Comparison of ENCODE assay signal across 23 cellular contexts in genomic region chr6:54115966-54116365, GRCh38. TPM values are rescaled to one million over a fixed set of nuclear protein-coding genes. Genes with fewer than 3 reads are reported as not detected.
"Had no signal": no experiment of that assay in that cellular context is flagged by ENCODE, and none has a peak within 500 bp of the region (broad histone marks: within the 10 kb centered on the region; RNA-seq: fewer than 3 reads in every experiment).

No MANE protein-coding gene starts in this region.

- DNase-seq: activated naive CD4-positive, alpha-beta T cell treated with Interleukin-2 at 50 U/mL for 16 hours; activated naive CD8-positive, alpha-beta T cell treated with anti-CD3 and anti-CD28 coated beads for 36 hours; activated T-cell treated with anti-CD3 and anti-CD28 coated beads, Interleukin-2, amount 50 U/mL, for 24 hours; cortex of kidney; endodermal cell; islet precursor cell; left colon; naive thymus-derived CD8-positive, alpha-beta T cell; sigmoid colon; stimulated activated CD4-positive, alpha-beta T cell treated with anti-CD3 and anti-CD28 coated beads, Interleukin-15, amount 100 ng/mL, for 24 hours; T-helper 9 cell had no signal

- H3K9me3 Mint-ChIP-seq: activated naive CD8-positive, alpha-beta T cell treated with anti-CD3 and anti-CD28 coated beads for 36 hours; endodermal cell had no signal

- ATAC-seq: left colon; naive thymus-derived CD8-positive, alpha-beta T cell; stimulated activated memory B cell treated with anti-CD40 and anti-IgM and Interleukin-4, amounts not matched to agents 10 μg/mL and 1 μg/mL and 100 μg/mL, for 72 hours had no signal

- H3K4me1 Mint-ChIP-seq: activated naive CD8-positive, alpha-beta T cell treated with anti-CD3 and anti-CD28 coated beads for 36 hours; naive thymus-derived CD8-positive, alpha-beta T cell; stimulated activated memory B cell treated with anti-CD40 and anti-IgM and Interleukin-4, amounts not matched to agents 10 μg/mL and 1 μg/mL and 100 μg/mL, for 72 hours had no signal

- H3K79me2 ChIP-seq: parathyroid adenoma had no signal

- H3K4me2 ChIP-seq: smooth muscle cell had no signal

- H3K9me3 ChIP-seq: neutrophil, thoracic aorta, vagina had no signal

- H3K27me3 Mint-ChIP-seq: activated T-cell treated with anti-CD3 and anti-CD28 coated beads, Interleukin-2, amount 50 U/mL, for 24 hours; stimulated activated memory B cell treated with anti-CD40 and anti-IgM and Interleukin-4, amounts not matched to agents 10 μg/mL and 1 μg/mL and 100 μg/mL, for 72 hours had no signal

- H3K4me1 ChIP-seq: parathyroid adenoma, sigmoid colon, vagina had no signal

- H3K27me3 ChIP-seq: neutrophil, sigmoid colon, vagina had no signal

- H3K4me3 ChIP-seq: lung, sigmoid colon, smooth muscle cell, thoracic aorta, vagina had no signal

- H2AFZ ChIP-seq: parathyroid adenoma had no signal

- H3K36me3 Mint-ChIP-seq: activated naive CD8-positive, alpha-beta T cell treated with anti-CD3 and anti-CD28 coated beads for 36 hours; naive thymus-derived CD8-positive, alpha-beta T cell; stimulated activated memory B cell treated with anti-CD40 and anti-IgM and Interleukin-4, amounts not matched to agents 10 μg/mL and 1 μg/mL and 100 μg/mL, for 72 hours; type B pancreatic cell had no signal

- H3K27ac Mint-ChIP-seq: activated naive CD8-positive, alpha-beta T cell treated with anti-CD3 and anti-CD28 coated beads for 36 hours; activated T-cell treated with anti-CD3 and anti-CD28 coated beads, Interleukin-2, amount 50 U/mL, for 24 hours; endodermal cell; mesothelial cell of epicardium; naive thymus-derived CD8-positive, alpha-beta T cell; stimulated activated memory B cell treated with anti-CD40 and anti-IgM and Interleukin-4, amounts not matched to agents 10 μg/mL and 1 μg/mL and 100 μg/mL, for 72 hours; type B pancreatic cell had no signal

- FAIRE-seq: frontal cortex had no signal

- H3K9ac ChIP-seq: parathyroid adenoma had no signal

- H3K27ac ChIP-seq: neutrophil, parathyroid adenoma, sigmoid colon, thoracic aorta, vagina had no signal

- H3K36me3 ChIP-seq: neutrophil, sigmoid colon, thoracic aorta, vagina had no signal

- H3K4me3 Mint-ChIP-seq: activated naive CD8-positive, alpha-beta T cell treated with anti-CD3 and anti-CD28 coated beads for 36 hours; activated T-cell treated with anti-CD3 and anti-CD28 coated beads, Interleukin-2, amount 50 U/mL, for 24 hours; endodermal cell; mesothelial cell of epicardium; naive thymus-derived CD8-positive, alpha-beta T cell; stimulated activated memory B cell treated with anti-CD40 and anti-IgM and Interleukin-4, amounts not matched to agents 10 μg/mL and 1 μg/mL and 100 μg/mL, for 72 hours; type B pancreatic cell had no signal

RNA-seq across cellular contexts. Expression of gene MLIP, which starts 4.7 kb away (rescaled TPM):
- total RNA-seq: activated naive CD8-positive, alpha-beta T cell treated with anti-CD3 and anti-CD28 coated beads for 36 hours; endodermal cell; epithelial cell of proximal tubule; naive thymus-derived CD8-positive, alpha-beta T cell; smooth muscle cell; T-helper 1 cell treated with Interleukin-12 subunit alpha and Interleukin-12 subunit beta and Interleukin-4 antibody, amounts not matched to agents 30 ng/mL and 1 ng/mL, for 36 hours; vagina had no signal
- polyA plus RNA-seq: naive thymus-derived CD8-positive, alpha-beta T cell; smooth muscle cell had no signal
